ENCODE assay signal across 18 cellular contexts in genomic region chr9:113502427-113503008, GRCh38. TPM values are rescaled to one million over a fixed set of nuclear protein-coding genes. Genes with fewer than 3 reads are reported as not detected.
DNase-seq lines count a peak whose midpoint lies in the region; ATAC-seq, FAIRE-seq and TF ChIP-seq lines count a peak whose summit lies in the region.
"Had no signal": no experiment of that assay in that cellular context is flagged by ENCODE, and none has a peak within 500 bp of the region (broad histone marks: within the 10 kb centered on the region; RNA-seq: fewer than 3 reads in every experiment).

No MANE protein-coding gene starts in this region.

- intact Hi-C loops in esophagus squamous epithelium (cut with DNase I) (no loop called here), tibial artery (cut with DNase I; ENCODE audit: low total_unique reads) (no loop called here)
- intact Hi-C loops in naive thymus-derived CD4-positive, alpha-beta T cell (cut with micrococcal nuclease): no loop called here

- peak; percentile 12 for DNase-seq in SIG-M5 treated with dmso at 0.1 percent for 504 hours (lab: John Stamatoyannopoulos, UW; ENCODE audit: unreplicated experiment)
- no peak for DNase-seq in SIG-M5 (lab: John Stamatoyannopoulos, UW)
- DNase-seq in esophagus squamous epithelium (lab: John Stamatoyannopoulos, UW): no peak
- no peak for DNase-seq in naive thymus-derived CD4-positive, alpha-beta T cell
- no peak for DNase-seq in tibial artery
- no peak for DNase-seq in GM12892 (ENCODE audit: insufficient read length)
- DNase-seq in NCI-H526 (lab: John Stamatoyannopoulos, UW): no peak
- no peak for DNase-seq in dedifferentiated amniotic fluid mesenchymal stem cell (ENCODE audit: extremely low spot score)
- DNase-seq: activated CD8-positive, alpha-beta T cell treated with anti-CD3 and anti-CD28 coated beads for 36 hours; CD4-positive, alpha-beta T cell; EL; NCI-H1694 treated with DMSO at 0.1 percent for 48 hours; stimulated activated CD4-positive, alpha-beta T cell treated with anti-CD3 and anti-CD28 coated beads, Interleukin-2, amount 100 ng/mL, for 24 hours; T-helper 9 cell had no signal

- peaks cover 7 to 17% (median 11%) of the 10 kb centered on the region in 7 donors for H3K4me1 Mint-ChIP-seq in naive thymus-derived CD4-positive, alpha-beta T cell

- POLR2A ChIA-PET in naive thymus-derived CD4-positive, alpha-beta T cell (lab: Charles Lee): no interaction called here

- TF ChIP-seq CTCF in esophagus squamous epithelium (IDR thresholded peaks at IDR 0.05) (no peak), tibial artery (IDR thresholded peaks at IDR 0.05) (no peak)

- TF ChIP-seq POLR2A in esophagus squamous epithelium (IDR thresholded peaks at IDR 0.05) (no peak), GM12892 (IDR thresholded peaks at IDR 0.05; ENCODE audit: low read depth, low read length) (no peak)

- H3K27me3 ChIP-seq in esophagus squamous epithelium: no peaks in the 10 kb centered on the region
- H3K27me3 ChIP-seq in naive thymus-derived CD4-positive, alpha-beta T cell (ENCODE audit: control insufficient read depth in 2 of 2, insufficient read depth in 2 of 2, low read length in 2 of 2): no peaks in the 10 kb centered on the region
- H3K27me3 ChIP-seq in tibial artery: no peaks in the 10 kb centered on the region

- H3K4me3 ChIP-seq in esophagus squamous epithelium: peak overlapping the region in 3 of 4 donors; percentile 33 to 57 (median 41)
- H3K4me3 ChIP-seq in naive thymus-derived CD4-positive, alpha-beta T cell (ENCODE audit: low read length): no peak overlapping the region
- H3K4me3 ChIP-seq in tibial artery: peak overlapping the region; percentile 8 to 14

- H3K27me3 Mint-ChIP-seq in naive thymus-derived CD4-positive, alpha-beta T cell: no peaks in the 10 kb centered on the region
- H3K27me3 Mint-ChIP-seq: activated CD8-positive, alpha-beta T cell treated with anti-CD3 and anti-CD28 coated beads for 36 hours; CD4-positive, alpha-beta T cell; central memory CD8-positive, alpha-beta T cell had no signal

- peak overlapping the region in 3 of 4 donors; percentile 54 to 72 (median 62) for H3K27ac ChIP-seq in esophagus squamous epithelium
- no peak overlapping the region for H3K27ac ChIP-seq in naive thymus-derived CD4-positive, alpha-beta T cell (ENCODE audit: low read depth, low read length)
- peak overlapping the region; percentile 71 to 73 for H3K27ac ChIP-seq in tibial artery
- H3K27ac ChIP-seq: 22Rv1, prostate gland had no signal

- no peaks in the 10 kb centered on the region for H3K9me3 Mint-ChIP-seq in naive thymus-derived CD4-positive, alpha-beta T cell
- H3K9me3 Mint-ChIP-seq: activated CD8-positive, alpha-beta T cell treated with anti-CD3 and anti-CD28 coated beads for 36 hours; CD4-positive, alpha-beta T cell; central memory CD8-positive, alpha-beta T cell; mesothelial cell of epicardium had no signal

- FAIRE-seq in GM12892 (lab: Jason Lieb, UNC): no peak

- no peaks in the 10 kb centered on the region for H3K36me3 Mint-ChIP-seq in naive thymus-derived CD4-positive, alpha-beta T cell

- H3K36me3 ChIP-seq in esophagus squamous epithelium (peaks cover 0 to 4% (median 0%) of the 10 kb centered on the region in 3 donors), tibial artery (peaks cover 18 to 34% (median 19%) of the 10 kb centered on the region in 3 donors)
- H3K36me3 ChIP-seq in naive thymus-derived CD4-positive, alpha-beta T cell (ENCODE audit: control insufficient read depth in 2 of 3, insufficient read depth in 3 of 3, low read length in 3 of 3): no peaks in the 10 kb centered on the region
- H3K36me3 ChIP-seq: prostate gland had no signal

- no peak overlapping the region for H3K4me3 Mint-ChIP-seq in naive thymus-derived CD4-positive, alpha-beta T cell
- H3K4me3 Mint-ChIP-seq: activated CD8-positive, alpha-beta T cell treated with anti-CD3 and anti-CD28 coated beads for 36 hours; CD4-positive, alpha-beta T cell; central memory CD8-positive, alpha-beta T cell; mesothelial cell of epicardium had no signal

- H3K4me1 ChIP-seq in esophagus squamous epithelium (peaks cover 0 to 34% (median 0%) of the 10 kb centered on the region in 3 donors), tibial artery (peaks cover 0 to 41% (median 14%) of the 10 kb centered on the region in 4 donors)
- peaks cover 0 to 13% of the 10 kb centered on the region in 2 donors for H3K4me1 ChIP-seq in naive thymus-derived CD4-positive, alpha-beta T cell (ENCODE audit: control insufficient read depth in 2 of 2, insufficient read depth in 2 of 2, low read length in 2 of 2)
- H3K4me1 ChIP-seq: prostate gland had no signal

- H3K9me3 ChIP-seq in esophagus squamous epithelium (no peaks in the 10 kb centered on the region), tibial artery (no peaks in the 10 kb centered on the region)
- H3K9me3 ChIP-seq in naive thymus-derived CD4-positive, alpha-beta T cell (ENCODE audit: control insufficient read depth in 2 of 3, low read length in 3 of 3): no peaks in the 10 kb centered on the region
- H3K9me3 ChIP-seq: prostate gland had no signal

- ATAC-seq in naive thymus-derived CD4-positive, alpha-beta T cell: peak; percentile 18
- ATAC-seq: activated CD8-positive, alpha-beta T cell treated with anti-CD3 and anti-CD28 coated beads for 36 hours had no signal

- 63 to 84% methylated on average over 1 to 3 of the region's 4 CpGs for WGBS in esophagus squamous epithelium, 2 donors

- peak overlapping the region in 4 of 9 donors; percentile 13 to 51 (median 30) for H3K27ac Mint-ChIP-seq in naive thymus-derived CD4-positive, alpha-beta T cell
- H3K27ac Mint-ChIP-seq: activated CD8-positive, alpha-beta T cell treated with anti-CD3 and anti-CD28 coated beads for 36 hours; CD4-positive, alpha-beta T cell had no signal

- CTCF ChIA-PET in naive thymus-derived CD4-positive, alpha-beta T cell (lab: Charles Lee): no interaction called here

RNA-seq across cellular contexts. Expression of gene RGS3, which starts 39.0 kb away (rescaled TPM):
- 10 to 100 TPM in 3 of 4 donors, 1 to 10 TPM in 1; 9.7 to 16.3 (median 12.7) TPM for total RNA-seq in esophagus squamous epithelium
- total RNA-seq in naive thymus-derived CD4-positive, alpha-beta T cell: 10 to 100 TPM in 3 of 5 experiments, 1 to 10 TPM in 2; 5.8 to 43.4 (median 12.6) TPM
- 10 to 100 TPM in 1 of 2 donors, 1 to 10 TPM in 1; 4.9 to 11.6 TPM for polyA plus RNA-seq in naive thymus-derived CD4-positive, alpha-beta T cell
- 25.6 TPM for polyA plus RNA-seq in GM12892 (2012; ENCODE audit: missing spikeins)
